32 cellular contexts compared by ENCODE assay signal in the genomic region with DNA sequence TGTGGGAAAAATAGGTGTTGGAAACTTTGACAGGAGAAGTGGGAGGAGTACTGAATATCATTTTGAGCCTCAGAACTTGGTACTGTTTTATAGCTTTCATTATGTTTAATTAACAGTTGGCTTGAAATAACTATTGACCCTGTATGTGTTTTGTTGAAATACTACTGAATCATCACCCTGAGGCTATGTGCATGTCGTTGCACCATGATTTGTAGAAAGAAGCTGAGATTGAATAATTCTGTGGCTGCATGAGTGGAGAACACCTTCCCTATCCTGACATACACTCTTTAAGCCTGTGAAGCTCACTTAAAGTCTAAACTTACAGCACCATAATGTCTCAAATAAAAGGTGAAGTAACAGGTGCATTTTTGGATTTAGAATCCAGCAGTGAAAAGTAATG.
"Had no signal": no experiment of that assay in that cellular context is flagged by ENCODE, and none has a peak within 500 bp of the region (broad histone marks: within the 10 kb centered on the region; RNA-seq: fewer than 3 reads in every experiment).

No MANE protein-coding gene starts in this region.

- H3K9me3 Mint-ChIP-seq: activated naive CD4-positive, alpha-beta T cell treated with anti-CD3 and anti-CD28 coated beads, Interleukin-2, amount 50 U/mL, for 24 hours; activated naive CD8-positive, alpha-beta T cell treated with anti-CD3 and anti-CD28 coated beads, Interleukin-2, amount 10 ng/mL, durations not matched to agents 7 days and 5 days; activated T-cell treated with anti-CD3 and anti-CD28 coated beads, Interleukin-2, amount 50 U/mL, for 24 hours; brain; T-helper 2 cell treated with Interferon-gamma antibody and Interleukin-4, amounts not matched to agents 5 μg/mL and 100 μg/mL, for 36 hours had no signal

- H3K9me3 ChIP-seq: ascending aorta had no signal

- H3K4me3 Mint-ChIP-seq: activated B cell treated with CpG ODN at 0.5 μM for 24 hours; activated CD4-positive, alpha-beta memory T cell treated with anti-CD3 and anti-CD28 coated beads for 36 hours; activated CD4-positive, alpha-beta T cell treated with anti-CD3 and anti-CD28 coated beads, Interleukin-2, amount 10 ng/mL, durations not matched to agents 24 days and 14 days; activated CD8-positive, alpha-beta T cell treated with anti-CD3 and anti-CD28 coated beads for 36 hours; activated naive CD4-positive, alpha-beta T cell treated with anti-CD3 and anti-CD28 coated beads, Interleukin-2, amount 10 ng/mL, durations not matched to agents 7 days and 5 days; activated naive CD4-positive, alpha-beta T cell treated with anti-CD3 and anti-CD28 coated beads, Interleukin-2, amount 50 U/mL, for 24 hours; activated naive CD8-positive, alpha-beta T cell; activated naive CD8-positive, alpha-beta T cell treated with anti-CD3 and anti-CD28 coated beads, Interleukin-2, amount 10 ng/mL, durations not matched to agents 7 days and 5 days; activated naive CD8-positive, alpha-beta T cell treated with anti-CD3 and anti-CD28 coated beads, Interleukin-2, amount 50 U/mL, for 24 hours; activated T-cell treated with anti-CD3 and anti-CD28 coated beads, Interleukin-2, amount 50 U/mL, for 24 hours; brain; T-helper 1 cell treated with Interleukin-12 subunit alpha and Interleukin-12 subunit beta and Interleukin-4 antibody, amounts not matched to agents 30 μg/mL and 1 μg/mL, for 36 hours; T-helper 2 cell treated with Interferon-gamma antibody and Interleukin-4, amounts not matched to agents 5 μg/mL and 100 μg/mL, for 36 hours had no signal

- H3K4me1 ChIP-seq: ascending aorta had no signal

- H3K27ac ChIP-seq: ascending aorta, VCaP had no signal

- H3K27ac Mint-ChIP-seq: activated B cell treated with CpG ODN at 0.5 μM for 24 hours; activated CD4-positive, alpha-beta memory T cell treated with anti-CD3 and anti-CD28 coated beads for 36 hours; activated CD4-positive, alpha-beta T cell treated with anti-CD3 and anti-CD28 coated beads, Interleukin-2, amount 10 ng/mL, durations not matched to agents 24 days and 14 days; activated CD8-positive, alpha-beta T cell treated with anti-CD3 and anti-CD28 coated beads for 36 hours; activated naive CD4-positive, alpha-beta T cell treated with anti-CD3 and anti-CD28 coated beads, Interleukin-2, amount 10 ng/mL, durations not matched to agents 7 days and 5 days; activated naive CD4-positive, alpha-beta T cell treated with anti-CD3 and anti-CD28 coated beads, Interleukin-2, amount 50 U/mL, for 24 hours; activated naive CD8-positive, alpha-beta T cell; activated naive CD8-positive, alpha-beta T cell treated with anti-CD3 and anti-CD28 coated beads, Interleukin-2, amount 10 ng/mL, durations not matched to agents 7 days and 5 days; activated naive CD8-positive, alpha-beta T cell treated with anti-CD3 and anti-CD28 coated beads, Interleukin-2, amount 50 U/mL, for 24 hours; activated T-cell treated with anti-CD3 and anti-CD28 coated beads, Interleukin-2, amount 50 U/mL, for 24 hours; activated T-helper 2 cell treated with anti-CD3 and anti-CD28 coated beads, Interferon-gamma antibody, Interleukin-2, Interleukin-4, amounts not matched to agents 10 μg/mL and 5 μg/mL and 100 μg/mL, durations not matched to agents 14 hours and 24 hours and 36 hours; brain; T-helper 1 cell treated with Interleukin-12 subunit alpha and Interleukin-12 subunit beta and Interleukin-4 antibody, amounts not matched to agents 30 μg/mL and 1 μg/mL, for 36 hours; T-helper 2 cell treated with Interferon-gamma antibody and Interleukin-4, amounts not matched to agents 5 μg/mL and 100 μg/mL, for 36 hours had no signal

- H3K27me3 Mint-ChIP-seq: activated B cell treated with CpG ODN at 0.5 μM for 24 hours; activated CD4-positive, alpha-beta memory T cell treated with anti-CD3 and anti-CD28 coated beads for 36 hours; activated CD4-positive, alpha-beta T cell treated with anti-CD3 and anti-CD28 coated beads, Interleukin-2, amount 10 ng/mL, durations not matched to agents 24 days and 14 days; activated CD8-positive, alpha-beta T cell treated with anti-CD3 and anti-CD28 coated beads for 36 hours; activated naive CD4-positive, alpha-beta T cell treated with anti-CD3 and anti-CD28 coated beads, Interleukin-2, amount 10 ng/mL, durations not matched to agents 7 days and 5 days; activated naive CD4-positive, alpha-beta T cell treated with anti-CD3 and anti-CD28 coated beads, Interleukin-2, amount 50 U/mL, for 24 hours; activated naive CD8-positive, alpha-beta T cell; activated naive CD8-positive, alpha-beta T cell treated with anti-CD3 and anti-CD28 coated beads, Interleukin-2, amount 10 ng/mL, durations not matched to agents 7 days and 5 days; activated naive CD8-positive, alpha-beta T cell treated with anti-CD3 and anti-CD28 coated beads, Interleukin-2, amount 50 U/mL, for 24 hours; activated T-cell treated with anti-CD3 and anti-CD28 coated beads, Interleukin-2, amount 50 U/mL, for 24 hours; brain had no signal

- H3K27me3 ChIP-seq: ascending aorta had no signal

- H3K36me3 ChIP-seq: ascending aorta had no signal

- H3K4me1 Mint-ChIP-seq: activated B cell treated with CpG ODN at 0.5 μM for 24 hours; activated CD4-positive, alpha-beta T cell treated with anti-CD3 and anti-CD28 coated beads, Interleukin-2, amount 10 ng/mL, durations not matched to agents 24 days and 14 days; activated naive CD4-positive, alpha-beta T cell treated with anti-CD3 and anti-CD28 coated beads, Interleukin-2, amount 10 ng/mL, durations not matched to agents 7 days and 5 days; activated naive CD4-positive, alpha-beta T cell treated with anti-CD3 and anti-CD28 coated beads, Interleukin-2, amount 50 U/mL, for 24 hours; activated naive CD8-positive, alpha-beta T cell treated with anti-CD3 and anti-CD28 coated beads, Interleukin-2, amount 10 ng/mL, durations not matched to agents 7 days and 5 days; activated naive CD8-positive, alpha-beta T cell treated with anti-CD3 and anti-CD28 coated beads, Interleukin-2, amount 50 U/mL, for 24 hours; brain had no signal

- ATAC-seq: activated CD8-positive, alpha-beta T cell treated with anti-CD3 and anti-CD28 coated beads for 36 hours; activated naive CD8-positive, alpha-beta T cell treated with anti-CD3 and anti-CD28 coated beads, Interleukin-2, amount 50 U/mL, for 24 hours had no signal

- DNase-seq: activated B cell treated with CpG ODN at 0.5 μM for 24 hours; activated CD4-positive, alpha-beta memory T cell treated with anti-CD3 and anti-CD28 coated beads for 36 hours; activated CD4-positive, alpha-beta T cell treated with anti-CD3 and anti-CD28 coated beads for 4 hours; activated CD4-positive, alpha-beta T cell treated with anti-CD3 and anti-CD28 coated beads, Interleukin-2, amount 10 ng/mL, durations not matched to agents 24 days and 14 days; activated CD4-positive, alpha-beta T cell treated with anti-CD3 and anti-CD28 coated beads, Interleukin-2, amount 50 U/mL, for 1 hour; activated CD4-positive, alpha-beta T cell treated with anti-CD3 and anti-CD28 coated beads, Interleukin-2, amount 50 U/mL, for 4 hours; activated CD4-positive, CD25-positive, alpha-beta regulatory T cell treated with anti-CD3 and anti-CD28 coated beads, Interleukin-2, amount 50 U/mL, for 72 hours; activated CD8-positive, alpha-beta memory T cell treated with anti-CD3 and anti-CD28 coated beads, Interleukin-2, amount 50 U/mL, for 4 hours; activated CD8-positive, alpha-beta T cell treated with anti-CD3 and anti-CD28 coated beads for 36 hours; activated effector memory CD4-positive, alpha-beta T cell treated with Interleukin-2 at 50 U/mL for 16 hours; activated gamma-delta T cell; activated naive CD4-positive, alpha-beta T cell treated with anti-CD3 and anti-CD28 coated beads, Interleukin-2, amount 10 ng/mL, durations not matched to agents 7 days and 5 days; activated naive CD4-positive, alpha-beta T cell treated with Interleukin-2 at 50 U/mL for 16 hours; activated naive CD8-positive, alpha-beta T cell treated with anti-CD3 and anti-CD28 coated beads, Interleukin-2, amount 10 ng/mL, durations not matched to agents 7 days and 5 days; activated naive CD8-positive, alpha-beta T cell treated with anti-CD3 and anti-CD28 coated beads, Interleukin-2, amount 50 U/mL, for 24 hours; activated T-cell treated with anti-CD3 and anti-CD28 coated beads for 4 hours; activated T-cell treated with anti-CD3 and anti-CD28 coated beads, Interleukin-2, amount 50 U/mL, for 24 hours; activated T-cell treated with anti-CD3 and anti-CD28 coated beads, Interleukin-2, amount 50 U/mL, for 48 hours; amygdala; anterior cingulate cortex; central memory CD4-positive, alpha-beta T cell; T-helper 1 cell; T-helper 2 cell; T-helper 9 cell had no signal

- H3K36me3 Mint-ChIP-seq: activated CD4-positive, alpha-beta memory T cell treated with anti-CD3 and anti-CD28 coated beads for 36 hours; activated naive CD4-positive, alpha-beta T cell treated with anti-CD3 and anti-CD28 coated beads, Interleukin-2, amount 10 ng/mL, durations not matched to agents 7 days and 5 days; activated naive CD4-positive, alpha-beta T cell treated with anti-CD3 and anti-CD28 coated beads, Interleukin-2, amount 50 U/mL, for 24 hours; activated naive CD8-positive, alpha-beta T cell; activated naive CD8-positive, alpha-beta T cell treated with anti-CD3 and anti-CD28 coated beads, Interleukin-2, amount 10 ng/mL, durations not matched to agents 7 days and 5 days; brain had no signal

- H3K4me3 ChIP-seq: ascending aorta had no signal
